In the genomic region with DNA sequence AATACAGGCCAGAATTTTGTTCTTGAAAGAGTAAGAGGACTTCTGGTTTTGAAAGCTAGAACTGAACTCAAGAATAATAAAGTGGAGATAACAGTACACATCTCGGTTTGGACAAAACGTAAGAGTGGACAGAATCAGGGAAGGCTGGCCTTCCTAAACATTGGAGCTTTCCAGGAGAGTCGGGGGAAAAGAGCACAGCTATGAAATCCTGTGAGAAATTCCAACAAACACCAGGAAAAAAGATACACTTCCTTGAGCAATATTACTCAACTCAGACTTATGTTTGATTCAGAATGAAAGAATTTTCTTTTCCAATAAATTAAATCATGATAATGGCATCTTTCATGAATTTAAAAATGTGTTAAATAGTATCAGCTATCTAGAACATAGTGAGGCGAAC, we compare ENCODE assay signal across 8 cellular contexts. TPM values are rescaled to one million over a fixed set of nuclear protein-coding genes. Genes with fewer than 3 reads are reported as not detected.
DNase-seq lines count a peak whose midpoint lies in the region; ATAC-seq and TF ChIP-seq lines count a peak whose summit lies in the region.

No MANE protein-coding gene starts in this region.

- no peaks in the 10 kb centered on the region for H3K4me1 Mint-ChIP-seq in activated T-helper 17 cell treated with anti-CD3 and anti-CD28 coated beads, Interleukin-2, amount 50 U/mL, for 72 hours

- H3K4me3 Mint-ChIP-seq in activated T-helper 17 cell treated with anti-CD3 and anti-CD28 coated beads, Interleukin-2, amount 50 U/mL, for 72 hours = peak overlapping the region; percentile 91

- H3K9me3 Mint-ChIP-seq in activated T-helper 17 cell treated with anti-CD3 and anti-CD28 coated beads, Interleukin-2, amount 50 U/mL, for 72 hours = no peaks in the 10 kb centered on the region

- no peaks in the 10 kb centered on the region for H3K9me3 ChIP-seq in gastroesophageal sphincter

- peaks cover under 1% of the 10 kb centered on the region for H3K27me3 Mint-ChIP-seq in activated T-helper 17 cell treated with anti-CD3 and anti-CD28 coated beads, Interleukin-2, amount 50 U/mL, for 72 hours

- peaks cover 0 to 19% (median 4%) of the 10 kb centered on the region in 3 donors for H3K4me1 ChIP-seq in gastroesophageal sphincter

- ATAC-seq in activated T-helper 17 cell treated with anti-CD3 and anti-CD28 coated beads, Interleukin-2, amount 50 U/mL, for 72 hours (replicated peaks) = no peak
- ATAC-seq in gastroesophageal sphincter = no peak

- DNase-seq in GM03348 (ENCODE audit: low spot score) (peak; percentile 41), NCI-H82 (lab: John Stamatoyannopoulos, UW) (no peak), NCI-H1436 (lab: John Stamatoyannopoulos, UW) (no peak), NCI-H2227 (lab: John Stamatoyannopoulos, UW; ENCODE audit: unreplicated experiment) (no peak)
- DNase-seq in stimulated activated CD4-positive, alpha-beta T cell treated with anti-CD3 and anti-CD28 coated beads, Interleukin-2, amount 100 ng/mL, for 48 hours = no peak

- TF ChIP-seq CTCF in gastroesophageal sphincter (IDR thresholded peaks at IDR 0.05) = no peak

- TF ChIP-seq EP300 in gastroesophageal sphincter (IDR thresholded peaks at IDR 0.05) = no peak

- H3K36me3 Mint-ChIP-seq in activated T-helper 17 cell treated with anti-CD3 and anti-CD28 coated beads, Interleukin-2, amount 50 U/mL, for 72 hours (ENCODE audit: low read depth) = no peaks in the 10 kb centered on the region

- peak overlapping the region; percentile 50 to 87 for H3K4me3 ChIP-seq in gastroesophageal sphincter
- peak overlapping the region in 4 of 7 experiments; percentile 68 to 89 (median 74) for H3K4me3 ChIP-seq in skin epidermis

- H3K36me3 ChIP-seq in gastroesophageal sphincter = no peaks in the 10 kb centered on the region

- WGBS in gastroesophageal sphincter (ENCODE audit: low coverage in 1 of 2), 2 donors = 7 to 36% methylated on average over 4 of the region's 4 CpGs

- peak overlapping the region; percentile 97 for H3K27ac Mint-ChIP-seq in activated T-helper 17 cell treated with anti-CD3 and anti-CD28 coated beads, Interleukin-2, amount 50 U/mL, for 72 hours

- no peaks in the 10 kb centered on the region for H3K27me3 ChIP-seq in gastroesophageal sphincter

- H3K27ac ChIP-seq in gastroesophageal sphincter = peak overlapping the region; percentile 46 to 99 (median 90)
- peak overlapping the region in 18 of 21 experiments; percentile 11 to 100 (median 98) for H3K27ac ChIP-seq in skin epidermis

- TF ChIP-seq POLR2A in gastroesophageal sphincter (IDR thresholded peaks at IDR 0.05) = no peak

RNA-seq across cellular contexts. Expression of a gene that starts 1.1 kb away (rescaled TPM):
- 1 to 10 TPM; 1.9 to 2.7 TPM for total RNA-seq in activated T-helper 17 cell treated with anti-CD3 and anti-CD28 coated beads, Interleukin-2, amount 50 U/mL, for 72 hours
- 10 to 100 TPM; 16.6 to 36.8 (median 29.4) TPM for total RNA-seq in gastroesophageal sphincter

RNA-seq across cellular contexts. Expression of a gene that starts 49.0 kb away (rescaled TPM):
- total RNA-seq in activated T-helper 17 cell treated with anti-CD3 and anti-CD28 coated beads, Interleukin-2, amount 50 U/mL, for 72 hours = not detected
- under 1 TPM in 1 of 4 donors, not detected in 3; 0.08 TPM for total RNA-seq in gastroesophageal sphincter

Comparison
In these comparisons a context has a peak if more than half of its experiments do, and no peak if none do; other contexts are left out.
1. RNA of a gene that starts 1.1 kb away (total RNA-seq): 16.6 to 36.8 TPM in gastroesophageal sphincter; 1.9 to 2.7 TPM in activated T-helper 17 cell treated with anti-CD3 and anti-CD28 coated beads, Interleukin-2, amount 50 U/mL, for 72 hours; every median in the first group is over 4 times any median in the second.